Comparison of ENCODE assay signal across 1 cellular context in genomic region chr14:75274899-75275569, GRCh38.
TF ChIP-seq lines count a peak whose summit lies in the region.

No MANE protein-coding gene starts in this region.

TF ChIP-seq in IMR-90, 13 proteins besides CTCF, POLR2A, EP300 and RAD21 (continued from another document):
- TF ChIP-seq ELK1 (IDR thresholded peaks at IDR 0.05; ENCODE audit: borderline replicate concordance, low read depth, low read length) (no peak), SMC3 (IDR thresholded peaks at IDR 0.05; ENCODE audit: low read depth, low read length) (no peak; the same call in 1 of the 2 replicates), RFX5 (IDR thresholded peaks at IDR 0.05; ENCODE audit: low read depth, low read length) (no peak), MXI1 (IDR thresholded peaks at IDR 0.05; ENCODE audit: borderline replicate concordance, low read depth, low read length) (no peak), CEBPB (IDR thresholded peaks at IDR 0.05; ENCODE audit: low read depth, low read length) (peak; percentile 99), NFE2L2 (IDR thresholded peaks at IDR 0.05; ENCODE audit: low read depth, low read length) (peak; percentile 30; the same call in 1 of the 2 replicates), USF2 (IDR thresholded peaks at IDR 0.05; ENCODE audit: low read depth, low read length) (peak; percentile 25; the same call in 1 of the 2 replicates), RCOR1 (IDR thresholded peaks at IDR 0.05; ENCODE audit: insufficient replicate concordance, low read length) (peak; percentile 72), FOS (IDR thresholded peaks at IDR 0.05; ENCODE audit: low read depth, low read length) (peak; percentile 52; the same call in 1 of the 2 replicates)
